In genomic region chr19:12527034-12527836, GRCh38 we compare ENCODE assay signal across 1 cellular context.
TF ChIP-seq lines count a peak whose summit lies in the region.

No MANE protein-coding gene starts in this region.

TF ChIP-seq in K562, 482 proteins besides CTCF, POLR2A, EP300 and RAD21 (continued from another document and continues in another):
- no peak for TF ChIP-seq ETS1 (conservative IDR thresholded peaks at IDR 0.05; ENCODE audit: control insufficient read depth, low read depth, low read length)
- TF ChIP-seq LCOR (CRISPR knock-in tag; IDR thresholded peaks at IDR 0.05): no peak
- TF ChIP-seq ZNF143 (CRISPR knock-in tag; IDR thresholded peaks at IDR 0.05): no peak
- TF ChIP-seq TFAM (CRISPR knock-in tag; conservative IDR thresholded peaks at IDR 0.05): no peak
- TF ChIP-seq TEAD4 (IDR thresholded peaks at IDR 0.05; ENCODE audit: low read length): peak; percentile 76
- no peak for TF ChIP-seq TEAD4 (CRISPR knock-in tag; IDR thresholded peaks at IDR 0.05; ENCODE audit: borderline replicate concordance)
- TF ChIP-seq ZNF134 (CRISPR knock-in tag; conservative IDR thresholded peaks at IDR 0.05): no peak
- no peak for TF ChIP-seq E2F4 (CRISPR knock-in tag; IDR thresholded peaks at IDR 0.05; ENCODE audit: low read depth)
- no peak for TF ChIP-seq CBX8 (IDR thresholded peaks at IDR 0.05; ENCODE audit: borderline replicate concordance, extremely low read depth, low read depth, low read length, poor library complexity, severe bottlenecking)
- no peak for TF ChIP-seq E2F8 (IDR thresholded peaks at IDR 0.05; ENCODE audit: low read depth, partially characterized antibody)
- no peak for TF ChIP-seq DLX4 (CRISPR knock-in tag; IDR thresholded peaks at IDR 0.05)
- TF ChIP-seq, protein P1, sequence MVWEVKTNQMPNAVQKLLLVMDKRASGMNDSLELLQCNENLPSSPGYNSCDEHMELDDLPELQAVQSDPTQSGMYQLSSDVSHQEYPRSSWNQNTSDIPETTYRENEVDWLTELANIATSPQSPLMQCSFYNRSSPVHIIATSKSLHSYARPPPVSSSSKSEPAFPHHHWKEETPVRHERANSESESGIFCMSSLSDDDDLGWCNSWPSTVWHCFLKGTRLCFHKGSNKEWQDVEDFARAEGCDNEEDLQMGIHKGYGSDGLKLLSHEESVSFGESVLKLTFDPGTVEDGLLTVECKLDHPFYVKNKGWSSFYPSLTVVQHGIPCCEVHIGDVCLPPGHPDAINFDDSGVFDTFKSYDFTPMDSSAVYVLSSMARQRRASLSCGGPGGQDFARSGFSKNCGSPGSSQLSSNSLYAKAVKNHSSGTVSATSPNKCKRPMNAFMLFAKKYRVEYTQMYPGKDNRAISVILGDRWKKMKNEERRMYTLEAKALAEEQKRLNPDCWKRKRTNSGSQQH (CRISPR knock-in tag; IDR thresholded peaks at IDR 0.05): no peak
- no peak for TF ChIP-seq JUND (IDR thresholded peaks at IDR 0.05; ENCODE audit: borderline replicate concordance, low read depth, low read length)
- TF ChIP-seq JUND (tag; IDR thresholded peaks at IDR 0.05; ENCODE audit: borderline replicate concordance, low read depth, low read length): no peak
- TF ChIP-seq ZKSCAN8 (CRISPR knock-in tag; IDR thresholded peaks at IDR 0.05): no peak
- no peak for TF ChIP-seq PHTF2 (CRISPR knock-in tag; IDR thresholded peaks at IDR 0.05)
- TF ChIP-seq TAL1 (IDR thresholded peaks at IDR 0.05): no peak
- TF ChIP-seq XRCC4 (IDR thresholded peaks at IDR 0.05; ENCODE audit: extremely low read depth, insufficient read depth, insufficient read length): no peak
- no peak for TF ChIP-seq NR4A1 (CRISPR knock-in tag; IDR thresholded peaks at IDR 0.05)
- TF ChIP-seq NR4A1 (tag; IDR thresholded peaks at IDR 0.05): no peak
- TF ChIP-seq CREM (IDR thresholded peaks at IDR 0.05; ENCODE audit: low read depth): no peak
- TF ChIP-seq BRD9 (IDR thresholded peaks at IDR 0.05; ENCODE audit: low read depth, partially characterized antibody): no peak
- no peak for TF ChIP-seq BRF1 (IDR thresholded peaks at IDR 0.05; ENCODE audit: borderline replicate concordance, extremely low read depth, insufficient read length)
- no peak for TF ChIP-seq NCOR1 (IDR thresholded peaks at IDR 0.05)
- TF ChIP-seq RAD51 (IDR thresholded peaks at IDR 0.05; ENCODE audit: borderline replicate concordance, low read depth): no peak
- no peak for TF ChIP-seq ZNF324 (CRISPR knock-in tag; IDR thresholded peaks at IDR 0.05)
- TF ChIP-seq CHD7 (IDR thresholded peaks at IDR 0.05; ENCODE audit: low read depth, low read length): no peak
- no peak for TF ChIP-seq NFIX (CRISPR knock-in tag; IDR thresholded peaks at IDR 0.05; ENCODE audit: low read depth)
- TF ChIP-seq WHSC1 (IDR thresholded peaks at IDR 0.05; ENCODE audit: low read length): no peak
- no peak for TF ChIP-seq SNAPC5 (CRISPR knock-in tag; IDR thresholded peaks at IDR 0.05)
- no peak for TF ChIP-seq HOXB6 (CRISPR knock-in tag; IDR thresholded peaks at IDR 0.05; ENCODE audit: borderline replicate concordance)
- TF ChIP-seq CTBP1 (IDR thresholded peaks at IDR 0.05; ENCODE audit: borderline replicate concordance): no peak
- no peak for TF ChIP-seq HCFC1 (IDR thresholded peaks at IDR 0.05; ENCODE audit: low read depth, low read length)
- no peak for TF ChIP-seq ETV5 (CRISPR knock-in tag; IDR thresholded peaks at IDR 0.05; ENCODE audit: low read depth)
- TF ChIP-seq ZNF174 (CRISPR knock-in tag; IDR thresholded peaks at IDR 0.05): no peak
- peak; percentile 56; the same call in 1 of the 2 replicates for TF ChIP-seq NFRKB (IDR thresholded peaks at IDR 0.05; ENCODE audit: low read depth)
- TF ChIP-seq, protein P2, sequence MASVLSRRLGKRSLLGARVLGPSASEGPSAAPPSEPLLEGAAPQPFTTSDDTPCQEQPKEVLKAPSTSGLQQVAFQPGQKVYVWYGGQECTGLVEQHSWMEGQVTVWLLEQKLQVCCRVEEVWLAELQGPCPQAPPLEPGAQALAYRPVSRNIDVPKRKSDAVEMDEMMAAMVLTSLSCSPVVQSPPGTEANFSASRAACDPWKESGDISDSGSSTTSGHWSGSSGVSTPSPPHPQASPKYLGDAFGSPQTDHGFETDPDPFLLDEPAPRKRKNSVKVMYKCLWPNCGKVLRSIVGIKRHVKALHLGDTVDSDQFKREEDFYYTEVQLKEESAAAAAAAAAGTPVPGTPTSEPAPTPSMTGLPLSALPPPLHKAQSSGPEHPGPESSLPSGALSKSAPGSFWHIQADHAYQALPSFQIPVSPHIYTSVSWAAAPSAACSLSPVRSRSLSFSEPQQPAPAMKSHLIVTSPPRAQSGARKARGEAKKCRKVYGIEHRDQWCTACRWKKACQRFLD (CRISPR knock-in tag; IDR thresholded peaks at IDR 0.05): no peak
- TF ChIP-seq, protein P3, sequence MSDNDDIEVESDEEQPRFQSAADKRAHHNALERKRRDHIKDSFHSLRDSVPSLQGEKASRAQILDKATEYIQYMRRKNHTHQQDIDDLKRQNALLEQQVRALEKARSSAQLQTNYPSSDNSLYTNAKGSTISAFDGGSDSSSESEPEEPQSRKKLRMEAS (CRISPR knock-in tag; IDR thresholded peaks at IDR 0.05): no peak
- TF ChIP-seq ARID3A (IDR thresholded peaks at IDR 0.05; ENCODE audit: borderline replicate concordance, low read depth, low read length): no peak
- no peak for TF ChIP-seq GATAD2B (IDR thresholded peaks at IDR 0.05; ENCODE audit: borderline replicate concordance)
